In genomic region chr11:24422371-24422770, GRCh38 we compare ENCODE assay signal across 13 cellular contexts.
"Had no signal": no experiment of that assay in that cellular context is flagged by ENCODE, and none has a peak within 500 bp of the region (broad histone marks: within the 10 kb centered on the region; RNA-seq: fewer than 3 reads in every experiment).

No MANE protein-coding gene starts in this region.

- H3K4me3 ChIP-seq: breast epithelium, gastrocnemius medialis, heart right ventricle, neural progenitor cell, skin epidermis, uterus had no signal

- H3K4me1 ChIP-seq: breast epithelium, gastrocnemius medialis, heart right ventricle, parathyroid adenoma, uterus had no signal

- H3K36me3 ChIP-seq: breast epithelium, gastrocnemius medialis, heart right ventricle, neural progenitor cell, uterus had no signal

- DNase-seq: activated CD4-positive, alpha-beta T cell treated with anti-CD3 and anti-CD28 coated beads, Interleukin-2, amount 50 U/mL, for 1 hour; activated CD4-positive, CD25-positive, alpha-beta regulatory T cell; activated naive CD4-positive, alpha-beta T cell treated with anti-CD3 and anti-CD28 coated beads, Interleukin-2, amount 50 U/mL, for 16 hours; effector CD4-positive, alpha-beta T cell; gastrocnemius medialis; heart right ventricle; islet precursor cell; retina; uterus had no signal

- H3K27ac ChIP-seq: breast epithelium, gastrocnemius medialis, heart right ventricle, neural progenitor cell, parathyroid adenoma, skin epidermis, uterus had no signal

- H3K27me3 ChIP-seq: breast epithelium, gastrocnemius medialis, heart right ventricle, neural progenitor cell, uterus had no signal

- H3K9me3 ChIP-seq: breast epithelium, gastrocnemius medialis, heart right ventricle, uterus had no signal

- H3K9ac ChIP-seq: neural progenitor cell, parathyroid adenoma had no signal
